Comparison of ENCODE assay signal across 26 cellular contexts in the genomic region with DNA sequence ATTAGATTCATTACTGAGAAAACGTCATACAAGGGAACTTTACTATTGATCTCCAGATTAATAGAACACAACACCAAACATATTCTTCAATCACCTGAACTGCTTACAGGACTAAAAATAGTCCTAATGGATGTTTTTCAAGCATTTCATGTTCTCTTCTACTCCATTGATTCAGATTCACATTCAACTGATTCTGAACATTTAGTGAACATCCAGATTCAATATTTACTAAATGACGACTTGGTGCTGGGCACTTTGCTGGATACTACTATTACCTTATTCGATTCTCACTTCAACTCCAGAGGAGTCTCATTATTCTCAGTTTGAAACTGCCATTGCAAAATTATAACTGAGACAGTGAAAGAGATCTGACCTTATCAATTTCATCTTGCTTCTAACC.
"Had no signal": no experiment of that assay in that cellular context is flagged by ENCODE, and none has a peak within 500 bp of the region (broad histone marks: within the 10 kb centered on the region; RNA-seq: fewer than 3 reads in every experiment).

No MANE protein-coding gene starts in this region.

- ATAC-seq: left lobe of liver; mucosa of descending colon; natural killer cell treated with Interleukin-12 subunit alpha and Interleukin-12 subunit beta and Interleukin-15 and Interleukin-18, amount 100 ng/mL, for 72 hours; psoas muscle; right cardiac atrium; stimulated activated memory B cell treated with anti-CD40 and anti-IgM and Interleukin-4, amounts not matched to agents 10 μg/mL and 1 μg/mL and 100 μg/mL, for 72 hours; stimulated activated naive CD8-positive, alpha-beta T cell treated with anti-CD3 and anti-CD28 coated beads, Interleukin-15, Interleukin-2, amounts not matched to agents 100 U/mL and 50 U/mL, for 24 hours had no signal

- H3K27me3 ChIP-seq: colonic mucosa, neutrophil, sigmoid colon, spleen, testis, tibial artery, upper lobe of left lung had no signal

- H3K4me1 ChIP-seq: colonic mucosa, psoas muscle, sigmoid colon, testis, tibial artery, upper lobe of left lung had no signal

- H3K4me3 ChIP-seq: colonic mucosa, lung, mucosa of descending colon, psoas muscle, sigmoid colon, spleen, testis, tibial artery, upper lobe of left lung had no signal

- FAIRE-seq: endometrium, frontal cortex, kidney, urothelium cell line had no signal

- H3K27ac ChIP-seq: colonic mucosa, psoas muscle, sigmoid colon, spleen, testis, tibial artery, upper lobe of left lung had no signal

- H3K9me3 ChIP-seq: colonic mucosa, mucosa of descending colon, neutrophil, psoas muscle, spleen, testis, tibial artery, upper lobe of left lung had no signal

- H3K36me3 ChIP-seq: colonic mucosa, neutrophil, sigmoid colon, spleen, tibial artery, upper lobe of left lung had no signal

- DNase-seq: colonic mucosa; effector memory CD4-positive, alpha-beta T cell; hypothalamus; immature natural killer cell; kidney; mucosa of descending colon; naive B cell; posterior cingulate gyrus; psoas muscle; right cardiac atrium; sigmoid colon; spleen; stimulated activated CD4-positive, alpha-beta T cell treated with anti-CD3 and anti-CD28 coated beads, Interleukin-4, amount 100 ng/mL, for 4 hours; stimulated activated naive CD8-positive, alpha-beta T cell treated with anti-CD3 and anti-CD28 coated beads, Interleukin-15, Interleukin-2, amounts not matched to agents 100 U/mL and 50 U/mL, for 24 hours; substantia nigra; testis; tibial artery; upper lobe of left lung had no signal
